ENCODE assay signal across 1 cellular context in the genomic region with DNA sequence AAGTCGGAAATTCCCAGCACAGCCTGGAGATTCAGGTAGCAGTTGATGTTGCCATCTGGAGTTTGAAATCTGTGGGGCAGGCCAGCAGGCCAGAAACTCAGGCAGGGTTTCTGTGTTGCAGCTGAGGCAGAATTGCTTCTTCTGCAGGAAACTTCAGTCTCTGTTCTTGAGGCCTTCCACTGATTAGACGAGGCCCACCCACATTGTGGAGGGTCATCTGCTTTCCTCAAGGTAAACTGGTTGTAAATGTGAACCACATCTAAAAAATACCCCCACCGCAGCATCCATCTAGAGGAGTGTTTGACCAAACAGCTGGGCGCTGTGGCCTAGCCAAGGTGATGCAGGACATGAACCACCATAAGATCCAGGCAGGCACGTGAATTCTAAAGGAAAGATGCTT.
TF ChIP-seq lines count a peak whose summit lies in the region.

No MANE protein-coding gene starts in this region.

TF ChIP-seq in HEK293, 187 proteins besides CTCF, POLR2A, EP300 and RAD21 (continued from another document):
- TF ChIP-seq ZBTB10 (tag by site-specific recombination; IDR thresholded peaks at IDR 0.05): no peak
- no peak for TF ChIP-seq ZNF843 (tag by site-specific recombination; IDR thresholded peaks at IDR 0.05)
- TF ChIP-seq ZNF10 (tag by site-specific recombination; IDR thresholded peaks at IDR 0.05): peak; percentile 99
